ENCODE assay signal across 9 cellular contexts in the genomic region with DNA sequence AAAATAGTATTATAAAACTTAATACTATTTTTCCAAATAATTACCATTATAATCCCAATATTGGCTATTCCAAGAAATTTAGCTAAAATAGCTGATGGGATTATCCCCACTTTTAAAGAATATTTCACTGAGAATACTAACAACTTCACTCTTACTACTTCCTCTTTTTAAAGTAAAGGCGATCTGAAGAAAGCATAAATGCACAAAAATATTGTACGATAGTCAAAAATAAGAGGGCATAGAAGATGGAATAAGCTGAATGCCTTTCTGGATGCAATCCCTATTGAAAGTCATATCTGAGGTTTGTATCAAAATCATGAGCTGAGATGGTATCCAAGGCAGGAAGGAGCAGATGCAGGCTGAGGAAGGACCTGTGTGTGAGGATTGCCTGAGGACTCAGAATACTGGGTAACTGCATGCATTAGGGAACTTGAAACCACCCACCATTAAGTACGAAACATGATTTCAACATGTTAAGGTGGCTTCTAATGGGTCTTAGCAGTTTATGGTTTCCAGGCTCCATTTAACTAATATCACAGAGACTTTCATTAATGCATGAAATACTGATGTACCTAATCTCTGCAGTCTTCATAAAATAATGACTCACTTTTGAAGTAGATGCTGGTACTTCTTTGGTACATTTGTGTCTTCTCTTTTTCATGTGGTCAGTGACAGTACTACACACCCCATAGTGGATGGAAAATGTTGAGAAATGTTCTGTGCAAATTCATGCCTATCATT. TPM values are rescaled to one million over a fixed set of nuclear protein-coding genes. Genes with fewer than 3 reads are reported as not detected.
DNase-seq lines count a peak whose midpoint lies in the region; ATAC-seq and TF ChIP-seq lines count a peak whose summit lies in the region.
"Had no signal": no experiment of that assay in that cellular context is flagged by ENCODE, and none has a peak within 500 bp of the region (broad histone marks: within the 10 kb centered on the region; RNA-seq: fewer than 3 reads in every experiment).

No MANE protein-coding gene starts in this region.

- no peaks in the 10 kb centered on the region for H3K27me3 Mint-ChIP-seq in natural killer cell treated with Interleukin-12 subunit alpha and Interleukin-12 subunit beta and Interleukin-15 and Interleukin-18, amount 100 ng/mL, for 72 hours
- no peaks in the 10 kb centered on the region for H3K27me3 Mint-ChIP-seq in activated CD4-positive, alpha-beta T cell treated with anti-CD3 and anti-CD28 coated beads for 36 hours

- H3K36me3 Mint-ChIP-seq in natural killer cell treated with Interleukin-12 subunit alpha and Interleukin-12 subunit beta and Interleukin-15 and Interleukin-18, amount 100 ng/mL, for 72 hours: no peaks in the 10 kb centered on the region
- no peaks in the 10 kb centered on the region for H3K36me3 Mint-ChIP-seq in activated CD4-positive, alpha-beta T cell treated with anti-CD3 and anti-CD28 coated beads for 36 hours (ENCODE audit: low read depth)

- H3K27ac ChIP-seq in heart left ventricle: peak overlapping the region in 1 of 12 donors; percentile 75

- peak overlapping the region; percentile 89 to 96 for H3K27ac Mint-ChIP-seq in natural killer cell treated with Interleukin-12 subunit alpha and Interleukin-12 subunit beta and Interleukin-15 and Interleukin-18, amount 100 ng/mL, for 72 hours
- H3K27ac Mint-ChIP-seq in activated CD4-positive, alpha-beta T cell treated with anti-CD3 and anti-CD28 coated beads for 36 hours: no peak overlapping the region

- peak overlapping the region; percentile 83 for H3K4me3 Mint-ChIP-seq in natural killer cell treated with Interleukin-12 subunit alpha and Interleukin-12 subunit beta and Interleukin-15 and Interleukin-18, amount 100 ng/mL, for 72 hours
- no peak overlapping the region for H3K4me3 Mint-ChIP-seq in activated CD4-positive, alpha-beta T cell treated with anti-CD3 and anti-CD28 coated beads for 36 hours

- peaks cover 67 to 75% of the 10 kb centered on the region in 2 donors for H3K4me1 Mint-ChIP-seq in natural killer cell treated with Interleukin-12 subunit alpha and Interleukin-12 subunit beta and Interleukin-15 and Interleukin-18, amount 100 ng/mL, for 72 hours (ENCODE audit: low read depth in 2 of 2)
- H3K4me1 Mint-ChIP-seq in activated CD4-positive, alpha-beta T cell treated with anti-CD3 and anti-CD28 coated beads for 36 hours: peaks cover 48% of the 10 kb centered on the region

- intact Hi-C loops in activated CD4-positive, alpha-beta T cell treated with anti-CD3 and anti-CD28 coated beads for 36 hours (cut with DNase I, micrococcal nuclease): loop anchor here (1.0 to 5.0 kb wide), 2 partner anchors 29 to 96 kb away; a partner anchor contains a TSS
- intact Hi-C loops in heart left ventricle (cut with DNase I): no loop called here

- DNase-seq in activated CD4-positive, CD25-positive, alpha-beta regulatory T cell (lab: John Stamatoyannopoulos, UW): no peak
- DNase-seq in SKM-1 treated with dmso at 0.1 percent for 144 hours (lab: John Stamatoyannopoulos, UW; ENCODE audit: unreplicated experiment) (peak; percentile 84), superior temporal gyrus (ENCODE audit: extremely low spot score) (no peak), heart left ventricle (no peak)
- no peak for DNase-seq in natural killer cell treated with Interleukin-12 subunit alpha and Interleukin-12 subunit beta and Interleukin-15 and Interleukin-18, amount 100 ng/mL, for 72 hours (ENCODE audit: low spot score)
- no peak for DNase-seq in activated CD4-positive, alpha-beta T cell treated with anti-CD3 and anti-CD28 coated beads for 36 hours

- ATAC-seq in activated CD4-positive, CD25-positive, alpha-beta regulatory T cell treated with anti-CD3 and anti-CD28 coated beads, Interleukin-2, amount 50 U/mL, for 24 hours: peak; percentile 49 to 52
- ATAC-seq in HG03060 (IDR thresholded peaks at IDR 0.05; ENCODE audit: low read depth, unreplicated experiment): peak; percentile 32
- ATAC-seq in natural killer cell treated with Interleukin-12 subunit alpha and Interleukin-12 subunit beta and Interleukin-15 and Interleukin-18, amount 100 ng/mL, for 72 hours: no peak
- ATAC-seq in activated CD4-positive, alpha-beta T cell treated with anti-CD3 and anti-CD28 coated beads for 36 hours: no peak
- no peak for ATAC-seq in heart left ventricle

- no peaks in the 10 kb centered on the region for H3K27me3 ChIP-seq in heart left ventricle

- no peak for TF ChIP-seq POLR2A in heart left ventricle (IDR thresholded peaks at IDR 0.05)

- TF ChIP-seq CTCF in heart left ventricle (IDR thresholded peaks at IDR 0.05): peak in 3 of 12 donors; percentile 13 to 37 (median 35)

- H3K4me1 ChIP-seq in heart left ventricle: peaks cover 0 to 36% (median 0%) of the 10 kb centered on the region in 12 donors

- WGBS in heart left ventricle, 4 donors: 86 to 93% (median 89%) methylated on average over 3 of the region's 3 CpGs

- CTCF ChIA-PET in activated CD4-positive, alpha-beta T cell treated with anti-CD3 and anti-CD28 coated beads for 36 hours (lab: Charles Lee): interaction anchor here (0.6 to 1.7 kb wide), 11 partner anchors 22 to 577 kb away, joined by 3 to 8 read pairs (median 3); no protein-coding TSS in a partner anchor

- peak overlapping the region in 1 of 12 donors; percentile 3 for H3K4me3 ChIP-seq in heart left ventricle

- POLR2A ChIA-PET in activated CD4-positive, alpha-beta T cell treated with anti-CD3 and anti-CD28 coated beads for 36 hours (lab: Charles Lee): no interaction called here

- no peaks in the 10 kb centered on the region for H3K9me3 ChIP-seq in heart left ventricle

- no peaks in the 10 kb centered on the region for H3K36me3 ChIP-seq in heart left ventricle

- H3K9me3 Mint-ChIP-seq in natural killer cell treated with Interleukin-12 subunit alpha and Interleukin-12 subunit beta and Interleukin-15 and Interleukin-18, amount 100 ng/mL, for 72 hours: no peaks in the 10 kb centered on the region
- H3K9me3 Mint-ChIP-seq in activated CD4-positive, alpha-beta T cell treated with anti-CD3 and anti-CD28 coated beads for 36 hours (ENCODE audit: low read depth): no peaks in the 10 kb centered on the region

RNA-seq across cellular contexts. Expression of a gene that starts 29.6 kb away (rescaled TPM):
- total RNA-seq in natural killer cell treated with Interleukin-12 subunit alpha and Interleukin-12 subunit beta and Interleukin-15 and Interleukin-18, amount 100 ng/mL, for 72 hours: 100 to 1,000 TPM in 1 of 2 donors, 10 to 100 TPM in 1; 67.6 to 143 TPM
- 10 to 100 TPM; 12.0 to 13.6 TPM for total RNA-seq in activated CD4-positive, alpha-beta T cell treated with anti-CD3 and anti-CD28 coated beads for 36 hours
- total RNA-seq in heart left ventricle: 10 to 100 TPM in 1 of 9 donors, 1 to 10 TPM in 3, under 1 TPM in 4, not detected in 1; 0.28 to 20.4 (median 0.98) TPM
- 1 to 10 TPM in 1 of 2 donors, under 1 TPM in 1; 0.91 to 6.3 TPM for polyA plus RNA-seq in heart left ventricle
- total RNA-seq: renal cortical epithelial cell had no signal

Comparison
In these comparisons a context has a peak if more than half of its experiments do, and no peak if none do; other contexts are left out.
1. ATAC-seq: peak in activated CD4-positive, CD25-positive, alpha-beta regulatory T cell treated with anti-CD3 and anti-CD28 coated beads, Interleukin-2, amount 50 U/mL, for 24 hours (2 of 2) and HG03060 (single experiment); none in natural killer cell treated with Interleukin-12 subunit alpha and Interleukin-12 subunit beta and Interleukin-15 and Interleukin-18, amount 100 ng/mL, for 72 hours (0 of 2), activated CD4-positive, alpha-beta T cell treated with anti-CD3 and anti-CD28 coated beads for 36 hours (single experiment) and heart left ventricle (0 of 4).
2. intact Hi-C loops: an anchor here in activated CD4-positive, alpha-beta T cell treated with anti-CD3 and anti-CD28 coated beads for 36 hours (1.0 to 5.0 kb wide); none called in heart left ventricle.